8 cellular contexts compared by ENCODE assay signal in genomic region chr15:44853304-44853950, GRCh38.
DNase-seq lines count a peak whose midpoint lies in the region; ATAC-seq, FAIRE-seq and TF ChIP-seq lines count a peak whose summit lies in the region.
"Not testable (repeated sequence)": the region's sequence is repeated elsewhere in the genome, so short reads cannot be mapped to it uniquely, and the experiment has no call there.

No MANE protein-coding gene starts in this region.

- not testable (repeated sequence) for H3K27me3 ChIP-seq in Loucy (ENCODE audit: insufficient read depth, low read length, poor library complexity, severe bottlenecking); esophagus squamous epithelium

- not testable (repeated sequence) for H3F3A ChIP-seq in Loucy (ENCODE audit: low read depth)

- not testable (repeated sequence) for H3K9me3 ChIP-seq in Loucy (ENCODE audit: insufficient read depth, low read depth, low read length); esophagus squamous epithelium

- H3K36me3 Mint-ChIP-seq in natural killer cell: not testable (repeated sequence)

- TF ChIP-seq CTCF in D721Med (IDR thresholded peaks at IDR 0.05; ENCODE audit: insufficient read depth, missing control alignments): peak; percentile 81
- TF ChIP-seq CTCF in Loucy (conservative IDR thresholded peaks at IDR 0.05; ENCODE audit: low read length): peak; percentile 88
- TF ChIP-seq CTCF in esophagus squamous epithelium (IDR thresholded peaks at IDR 0.05): peak; percentile 31 to 91 (median 64)
- TF ChIP-seq CTCF in natural killer cell (IDR thresholded peaks at IDR 0.05): peak; percentile 66

- not testable (repeated sequence) for H3K9me2 ChIP-seq in Loucy (replicated peaks; ENCODE audit: low read depth, low read length)

- not testable (repeated sequence) for H3K27ac ChIP-seq in esophagus squamous epithelium

- peak overlapping the region; percentile 69 for H3K4me2 ChIP-seq in Loucy (ENCODE audit: low read depth, low read length, poor library complexity, severe bottlenecking)

- H4K20me1 ChIP-seq in Loucy (ENCODE audit: insufficient read depth, low read length, poor library complexity, severe bottlenecking): not testable (repeated sequence)

- H3K4me1 ChIP-seq in Loucy (ENCODE audit: insufficient read depth, low read length, poor library complexity, severe bottlenecking); esophagus squamous epithelium: not testable (repeated sequence)

- H3K27ac Mint-ChIP-seq in natural killer cell: not testable (repeated sequence)

- ATAC-seq in GM21526 (IDR thresholded peaks at IDR 0.05; ENCODE audit: low FRiP score, unreplicated experiment): peak; percentile 65
- ATAC-seq in natural killer cell: peak; percentile 72 to 97 (median 90)

- H3K4me3 Mint-ChIP-seq in natural killer cell: peak overlapping the region; percentile 22

- not testable (repeated sequence) for FAIRE-seq in D721Med (lab: Jason Lieb, UNC)

- 19 to 57% methylated on average over 4 of the region's 4 CpGs for WGBS in esophagus squamous epithelium, 2 donors

- not testable (repeated sequence) for H3K27me3 Mint-ChIP-seq in natural killer cell (ENCODE audit: low read depth in 2 of 2)

- H3K36me3 ChIP-seq in Loucy (ENCODE audit: insufficient read depth, low read length); esophagus squamous epithelium: not testable (repeated sequence)

- H3K9ac ChIP-seq in Loucy (ENCODE audit: low read depth, low read length, poor library complexity, severe bottlenecking): peak overlapping the region; percentile 43

- H3K4me1 Mint-ChIP-seq in natural killer cell: not testable (repeated sequence)

- DNase-seq in D721Med (ENCODE audit: insufficient read length, low spot score); esophagus squamous epithelium (lab: John Stamatoyannopoulos, UW): not testable (repeated sequence)
- DNase-seq in RPMI8226 (peak; percentile 55), activated T-cell treated with anti-CD3 and anti-CD28 coated beads for 4 hours (peak; percentile 55), natural killer cell (peak; percentile 37)
- peak; percentile 24 to 45 for DNase-seq in stimulated activated CD8-positive, alpha-beta memory T cell treated with anti-CD3 and anti-CD28 coated beads, Interleukin-7, amount 100 ng/mL, for 48 hours (ENCODE audit: extremely low read depth in 1 of 2, low read depth in 1 of 2)

- H3K4me3 ChIP-seq in Loucy (ENCODE audit: low read length, poor library complexity, severe bottlenecking): peak overlapping the region; percentile 56
- not testable (repeated sequence) for H3K4me3 ChIP-seq in esophagus squamous epithelium

- H3K79me2 ChIP-seq in Loucy (ENCODE audit: insufficient read depth, low read length): not testable (repeated sequence)

- H2AFZ ChIP-seq in Loucy (ENCODE audit: low read length): peak overlapping the region; percentile 99

- not testable (repeated sequence) for H3K9me3 Mint-ChIP-seq in natural killer cell

- TF ChIP-seq POLR2A in esophagus squamous epithelium (IDR thresholded peaks at IDR 0.05): not testable (repeated sequence)

- intact Hi-C loops in esophagus squamous epithelium (cut with DNase I): not testable (repeated sequence)
- intact Hi-C loops in natural killer cell (cut with micrococcal nuclease): loop anchor here (2.0 kb wide), 1 partner anchor 183 kb away; no protein-coding TSS in a partner anchor
